11 cellular contexts compared by ENCODE assay signal in genomic region chr4:78749258-78749971, GRCh38. TPM values are rescaled to one million over a fixed set of nuclear protein-coding genes. Genes with fewer than 3 reads are reported as not detected.
DNase-seq lines count a peak whose midpoint lies in the region; ATAC-seq, FAIRE-seq and TF ChIP-seq lines count a peak whose summit lies in the region.
"Had no signal": no experiment of that assay in that cellular context is flagged by ENCODE, and none has a peak within 500 bp of the region (broad histone marks: within the 10 kb centered on the region; RNA-seq: fewer than 3 reads in every experiment).

No MANE protein-coding gene starts in this region.

- H3K36me3 Mint-ChIP-seq in activated naive CD8-positive, alpha-beta T cell treated with anti-CD3 and anti-CD28 coated beads, Interleukin-2, amount 50 U/mL, for 24 hours (ENCODE audit: low read depth): no peaks in the 10 kb centered on the region
- H3K36me3 Mint-ChIP-seq in activated naive CD8-positive, alpha-beta T cell treated with anti-CD3 and anti-CD28 coated beads for 36 hours: no peaks in the 10 kb centered on the region
- H3K36me3 Mint-ChIP-seq in astrocyte (ENCODE audit: low read depth, unreplicated experiment) (no peaks in the 10 kb centered on the region), Calu3 (ENCODE audit: insufficient read depth, unreplicated experiment) (no peaks in the 10 kb centered on the region)

- no peaks in the 10 kb centered on the region for H3K9me3 Mint-ChIP-seq in activated naive CD8-positive, alpha-beta T cell treated with anti-CD3 and anti-CD28 coated beads, Interleukin-2, amount 50 U/mL, for 24 hours
- H3K9me3 Mint-ChIP-seq in activated naive CD8-positive, alpha-beta T cell treated with anti-CD3 and anti-CD28 coated beads for 36 hours: no peaks in the 10 kb centered on the region
- no peaks in the 10 kb centered on the region for H3K9me3 Mint-ChIP-seq in astrocyte (ENCODE audit: unreplicated experiment)
- no peaks in the 10 kb centered on the region for H3K9me3 Mint-ChIP-seq in Calu3 (ENCODE audit: low read depth, unreplicated experiment)

- H3K27ac ChIP-seq in astrocyte (ENCODE audit: low read depth, low read length): no peak overlapping the region
- H3K27ac ChIP-seq in upper lobe of right lung: peak overlapping the region; percentile 19
- H3K27ac ChIP-seq in upper lobe of left lung: peak overlapping the region in 1 of 4 donors; percentile 31

- ATAC-seq in activated naive CD8-positive, alpha-beta T cell treated with anti-CD3 and anti-CD28 coated beads, Interleukin-2, amount 50 U/mL, for 24 hours: peak; percentile 72
- peak; percentile 33 for ATAC-seq in HG02981 (IDR thresholded peaks at IDR 0.05; ENCODE audit: unreplicated experiment)
- no peak for ATAC-seq in upper lobe of right lung
- no peak for ATAC-seq in upper lobe of left lung (ENCODE audit: low FRiP score in 2 of 2)

- no peak overlapping the region for H3K4me2 ChIP-seq in astrocyte (ENCODE audit: low read length)

- TF ChIP-seq EP300 in upper lobe of left lung (IDR thresholded peaks at IDR 0.05): no peak

- no peaks in the 10 kb centered on the region for H3K27me3 ChIP-seq in astrocyte (ENCODE audit: insufficient read depth, low read length)
- H3K27me3 ChIP-seq in upper lobe of right lung: no peaks in the 10 kb centered on the region
- no peaks in the 10 kb centered on the region for H3K27me3 ChIP-seq in upper lobe of left lung

- no peak overlapping the region for H2AFZ ChIP-seq in astrocyte (ENCODE audit: low read depth, low read length)

- no peak for TF ChIP-seq POLR2A in upper lobe of left lung (IDR thresholded peaks at IDR 0.05)

- H3K4me1 ChIP-seq in astrocyte (ENCODE audit: insufficient read depth, low read length): no peaks in the 10 kb centered on the region
- peaks cover 12% of the 10 kb centered on the region for H3K4me1 ChIP-seq in upper lobe of right lung
- peaks cover 0 to 15% (median 4%) of the 10 kb centered on the region in 4 donors for H3K4me1 ChIP-seq in upper lobe of left lung

- peaks cover 18% of the 10 kb centered on the region for H3K4me1 Mint-ChIP-seq in activated naive CD8-positive, alpha-beta T cell treated with anti-CD3 and anti-CD28 coated beads, Interleukin-2, amount 50 U/mL, for 24 hours
- H3K4me1 Mint-ChIP-seq in activated naive CD8-positive, alpha-beta T cell treated with anti-CD3 and anti-CD28 coated beads for 36 hours: peaks cover 13% of the 10 kb centered on the region
- H3K4me1 Mint-ChIP-seq in astrocyte (ENCODE audit: low read depth, unreplicated experiment): peaks cover 3% of the 10 kb centered on the region
- no peaks in the 10 kb centered on the region for H3K4me1 Mint-ChIP-seq in Calu3 (ENCODE audit: low read depth, unreplicated experiment)

- H3K36me3 ChIP-seq in astrocyte (ENCODE audit: insufficient read depth, low read length) (no peaks in the 10 kb centered on the region), upper lobe of right lung (no peaks in the 10 kb centered on the region), upper lobe of left lung (no peaks in the 10 kb centered on the region)

- 72 to 83% methylated on average over 4 of the region's 4 CpGs for WGBS in upper lobe of left lung, 2 donors

- DNase-seq in activated naive CD8-positive, alpha-beta T cell treated with anti-CD3 and anti-CD28 coated beads, Interleukin-2, amount 50 U/mL, for 24 hours: no peak
- no peak for DNase-seq in activated naive CD8-positive, alpha-beta T cell treated with anti-CD3 and anti-CD28 coated beads for 36 hours
- DNase-seq in astrocyte (ENCODE audit: low read depth): peak; percentile 45
- DNase-seq in upper lobe of right lung: no peak
- no peak for DNase-seq in hepatic stellate cell (ENCODE audit: low spot score)
- no peak for DNase-seq in upper lobe of left lung
- DNase-seq in Calu3: no peak
- DNase-seq: NCI-H345, SW 1271 had no signal

- H3K27ac Mint-ChIP-seq in activated naive CD8-positive, alpha-beta T cell treated with anti-CD3 and anti-CD28 coated beads, Interleukin-2, amount 50 U/mL, for 24 hours: peak overlapping the region; percentile 18
- no peak overlapping the region for H3K27ac Mint-ChIP-seq in activated naive CD8-positive, alpha-beta T cell treated with anti-CD3 and anti-CD28 coated beads for 36 hours
- H3K27ac Mint-ChIP-seq in astrocyte (ENCODE audit: unreplicated experiment) (no peak overlapping the region), Calu3 (ENCODE audit: unreplicated experiment) (no peak overlapping the region)

- H3K4me3 Mint-ChIP-seq in activated naive CD8-positive, alpha-beta T cell treated with anti-CD3 and anti-CD28 coated beads, Interleukin-2, amount 50 U/mL, for 24 hours: no peak overlapping the region
- H3K4me3 Mint-ChIP-seq in activated naive CD8-positive, alpha-beta T cell treated with anti-CD3 and anti-CD28 coated beads for 36 hours: no peak overlapping the region
- no peak overlapping the region for H3K4me3 Mint-ChIP-seq in astrocyte (ENCODE audit: unreplicated experiment)
- no peak overlapping the region for H3K4me3 Mint-ChIP-seq in Calu3 (ENCODE audit: low read depth, unreplicated experiment)

- no peaks in the 10 kb centered on the region for H4K20me1 ChIP-seq in astrocyte (ENCODE audit: insufficient read depth, low read length)

- no TSS peak for BruUV-seq in Calu3 (replicated peaks; lab: Mats Ljungman, UMichigan)

- no peaks in the 10 kb centered on the region for H3K27me3 Mint-ChIP-seq in activated naive CD8-positive, alpha-beta T cell treated with anti-CD3 and anti-CD28 coated beads, Interleukin-2, amount 50 U/mL, for 24 hours
- no peaks in the 10 kb centered on the region for H3K27me3 Mint-ChIP-seq in activated naive CD8-positive, alpha-beta T cell treated with anti-CD3 and anti-CD28 coated beads for 36 hours
- H3K27me3 Mint-ChIP-seq in astrocyte (ENCODE audit: low read depth, unreplicated experiment) (no peaks in the 10 kb centered on the region), Calu3 (ENCODE audit: unreplicated experiment) (no peaks in the 10 kb centered on the region)

- intact Hi-C loops in upper lobe of right lung (cut with DNase I): no loop called here
- intact Hi-C loops in Calu3 (cut with micrococcal nuclease; ENCODE audit: unreplicated experiment): no loop called here

- FAIRE-seq in astrocyte (lab: Jason Lieb, UNC): no peak
- FAIRE-seq: bronchial epithelial cell had no signal

- no peak for TF ChIP-seq CTCF in astrocyte (IDR thresholded peaks at IDR 0.05; ENCODE audit: insufficient read depth, low read depth, low read length)
- TF ChIP-seq CTCF in upper lobe of right lung (IDR thresholded peaks at IDR 0.05): no peak
- no peak for TF ChIP-seq CTCF in upper lobe of left lung (IDR thresholded peaks at IDR 0.05)
- no peak for TF ChIP-seq CTCF in Calu3 (IDR thresholded peaks at IDR 0.05; ENCODE audit: unreplicated experiment)

- H3K4me3 ChIP-seq in astrocyte (ENCODE audit: insufficient read depth, low read depth, low read length): no peak overlapping the region
- H3K4me3 ChIP-seq in upper lobe of right lung: no peak overlapping the region
- no peak overlapping the region for H3K4me3 ChIP-seq in upper lobe of left lung

- H3K9ac ChIP-seq in astrocyte (ENCODE audit: low read length): no peak overlapping the region

- H3K9me3 ChIP-seq in astrocyte (ENCODE audit: insufficient read depth, low read depth, low read length): no peaks in the 10 kb centered on the region
- no peaks in the 10 kb centered on the region for H3K9me3 ChIP-seq in upper lobe of right lung
- H3K9me3 ChIP-seq in upper lobe of left lung: no peaks in the 10 kb centered on the region

- CTCF ChIA-PET in Calu3 (lab: Charles Lee): no interaction called here

- no peaks in the 10 kb centered on the region for H3K79me2 ChIP-seq in astrocyte (ENCODE audit: insufficient read depth, low read length)

RNA-seq across cellular contexts. Expression of gene BMP2K, which starts 26.7 kb away (rescaled TPM):
- 10 to 100 TPM; 18.1 to 19.3 TPM for total RNA-seq in activated naive CD8-positive, alpha-beta T cell treated with anti-CD3 and anti-CD28 coated beads for 36 hours
- total RNA-seq in astrocyte (29.8 and 33.3 TPM in 2 replicates), upper lobe of right lung (45.6 TPM), upper lobe of left lung (10 to 100 TPM; 34.2 to 50.3 (median 42.1) TPM), Calu3 (2022) (27.4 and 29.8 TPM in 2 replicates)

Comparison
In these comparisons a context has a peak if more than half of its experiments do, and no peak if none do; other contexts are left out.
1. ATAC-seq: peak in activated naive CD8-positive, alpha-beta T cell treated with anti-CD3 and anti-CD28 coated beads, Interleukin-2, amount 50 U/mL, for 24 hours (single experiment) and HG02981 (single experiment); none in upper lobe of right lung (single experiment) and upper lobe of left lung (0 of 2).